ENCODE assay signal across 34 cellular contexts in genomic region chr5:153707626-153708025, GRCh38.
"Had no signal": no experiment of that assay in that cellular context is flagged by ENCODE, and none has a peak within 500 bp of the region (broad histone marks: within the 10 kb centered on the region; RNA-seq: fewer than 3 reads in every experiment).

No MANE protein-coding gene starts in this region.

- DNase-seq: Karpas-422, Kasumi-1, MG63, MM.1S, MV-4-11, NCI-H1048, NCI-H1092, NCI-H1092 treated with DMSO at 0.1 percent for 48 hours, NCI-H1105, NCI-H1105 treated with DMSO at 0.1 percent for 48 hours, NCI-H1417, NCI-H1417 treated with DMSO at 0.1 percent for 48 hours, NCI-H1436, NCI-H1436 treated with DMSO at 0.1 percent for 48 hours, NCI-H146, NCI-H1694, NCI-H1694 treated with DMSO at 0.1 percent for 48 hours, NCI-H187, NCI-H187 treated with DMSO at 0.1 percent for 48 hours, NCI-H1930, NCI-H2029, NCI-H2029 treated with DMSO at 0.1 percent for 48 hours, NCI-H2081, NCI-H2081 treated with DMSO at 0.1 percent for 48 hours, NCI-H2107, NCI-H2171, NCI-H2171 treated with DMSO at 0.1 percent for 48 hours, NCI-H226, NCI-H345, NCI-H446, NCI-H446 treated with DMSO at 0.1 percent for 48 hours, NCI-H510A, NCI-H510A treated with DMSO at 0.1 percent for 48 hours, NCI-H524 had no signal

- H3K9me3 ChIP-seq: MG63 had no signal

- H3K4me3 ChIP-seq: MG63 had no signal

- H3K27me3 ChIP-seq: MG63 had no signal

- H3K36me3 ChIP-seq: MG63 had no signal
